In genomic region chr11:94675788-94676187, GRCh38 we compare ENCODE assay signal across 21 cellular contexts.
"Had no signal": no experiment of that assay in that cellular context is flagged by ENCODE, and none has a peak within 500 bp of the region (broad histone marks: within the 10 kb centered on the region; RNA-seq: fewer than 3 reads in every experiment).

No MANE protein-coding gene starts in this region.

- H3K27me3 Mint-ChIP-seq: activated CD8-positive, alpha-beta memory T cell treated with anti-CD3 and anti-CD28 coated beads, Interleukin-2, amount 10 ng/mL, durations not matched to agents 7 days and 5 days; dendritic cell treated with granulocyte-macrophage colony-stimulating factor and Interleukin-4, amounts not matched to agents 40 ng/mL and 50 ng/mL, for 4 days had no signal

- ATAC-seq: activated CD8-positive, alpha-beta memory T cell treated with anti-CD3 and anti-CD28 coated beads, Interleukin-2, amount 10 ng/mL, durations not matched to agents 7 days and 5 days; activated CD8-positive, alpha-beta T cell treated with anti-CD3 and anti-CD28 coated beads for 36 hours; body of pancreas; left ventricle myocardium superior; natural killer cell; stimulated activated naive CD8-positive, alpha-beta T cell treated with anti-CD3 and anti-CD28 coated beads, Interleukin-15, Interleukin-2, amounts not matched to agents 100 U/mL and 50 U/mL, for 24 hours had no signal

- H3K4me1 Mint-ChIP-seq: activated CD8-positive, alpha-beta memory T cell treated with anti-CD3 and anti-CD28 coated beads, Interleukin-2, amount 10 ng/mL, durations not matched to agents 7 days and 5 days; activated naive CD4-positive, alpha-beta T cell treated with anti-CD3 and anti-CD28 coated beads, Interleukin-2, amount 10 ng/mL, durations not matched to agents 7 days and 5 days; immature natural killer cell; natural killer cell had no signal

- H3K9me3 Mint-ChIP-seq: activated CD8-positive, alpha-beta T cell treated with anti-CD3 and anti-CD28 coated beads for 36 hours; activated naive CD4-positive, alpha-beta T cell treated with anti-CD3 and anti-CD28 coated beads, Interleukin-2, amount 10 ng/mL, durations not matched to agents 7 days and 5 days; natural killer cell had no signal

- H3K27me3 ChIP-seq: body of pancreas, esophagus squamous epithelium, right atrium auricular region, thyroid gland had no signal

- H3K4me1 ChIP-seq: body of pancreas, right atrium auricular region, thyroid gland had no signal

- H3K27ac ChIP-seq: body of pancreas, esophagus squamous epithelium, prostate gland, right atrium auricular region, thyroid gland had no signal

- H3K36me3 Mint-ChIP-seq: activated CD8-positive, alpha-beta memory T cell treated with anti-CD3 and anti-CD28 coated beads, Interleukin-2, amount 10 ng/mL, durations not matched to agents 7 days and 5 days; activated naive CD4-positive, alpha-beta T cell treated with anti-CD3 and anti-CD28 coated beads, Interleukin-2, amount 10 ng/mL, durations not matched to agents 7 days and 5 days; immature natural killer cell; natural killer cell had no signal

- H3K4me3 Mint-ChIP-seq: activated CD8-positive, alpha-beta memory T cell treated with anti-CD3 and anti-CD28 coated beads, Interleukin-2, amount 10 ng/mL, durations not matched to agents 7 days and 5 days; activated CD8-positive, alpha-beta T cell treated with anti-CD3 and anti-CD28 coated beads for 36 hours; activated naive CD4-positive, alpha-beta T cell treated with anti-CD3 and anti-CD28 coated beads, Interleukin-2, amount 10 ng/mL, durations not matched to agents 7 days and 5 days; dendritic cell treated with granulocyte-macrophage colony-stimulating factor and Interleukin-4, amounts not matched to agents 40 ng/mL and 50 ng/mL, for 4 days; immature natural killer cell; natural killer cell had no signal

- H3K9me3 ChIP-seq: body of pancreas, esophagus squamous epithelium, prostate gland, right atrium auricular region, thyroid gland had no signal

- H3K36me3 ChIP-seq: esophagus squamous epithelium, prostate gland, right atrium auricular region, thyroid gland had no signal

- H3K27ac Mint-ChIP-seq: activated CD8-positive, alpha-beta memory T cell treated with anti-CD3 and anti-CD28 coated beads, Interleukin-2, amount 10 ng/mL, durations not matched to agents 7 days and 5 days; activated CD8-positive, alpha-beta T cell treated with anti-CD3 and anti-CD28 coated beads for 36 hours; activated naive CD4-positive, alpha-beta T cell treated with anti-CD3 and anti-CD28 coated beads, Interleukin-2, amount 10 ng/mL, durations not matched to agents 7 days and 5 days; dendritic cell treated with granulocyte-macrophage colony-stimulating factor and Interleukin-4, amounts not matched to agents 40 ng/mL and 50 ng/mL, for 4 days; immature natural killer cell; natural killer cell had no signal

- DNase-seq: activated CD4-positive, alpha-beta T cell treated with anti-CD3 and anti-CD28 coated beads for 48 hours; activated CD8-positive, alpha-beta memory T cell treated with anti-CD3 and anti-CD28 coated beads, Interleukin-2, amount 10 ng/mL, durations not matched to agents 7 days and 5 days; activated CD8-positive, alpha-beta T cell treated with anti-CD3 and anti-CD28 coated beads for 36 hours; activated effector memory CD4-positive, alpha-beta T cell treated with anti-CD3 and anti-CD28 coated beads, Interleukin-2, amount 50 U/mL, for 16 hours; activated naive CD4-positive, alpha-beta T cell treated with anti-CD3 and anti-CD28 coated beads, Interleukin-2, amount 10 ng/mL, durations not matched to agents 7 days and 5 days; activated T-cell treated with anti-CD3 and anti-CD28 coated beads for 4 hours; anterior cingulate cortex; caudate nucleus; effector CD4-positive, alpha-beta T cell; esophagus squamous epithelium; immature natural killer cell; left ventricle myocardium superior; midbrain; natural killer cell; stimulated activated CD4-positive, alpha-beta T cell treated with anti-CD3 and anti-CD28 coated beads, Interleukin-4, amount 100 ng/mL, for 4 hours; stimulated activated naive CD8-positive, alpha-beta T cell treated with anti-CD3 and anti-CD28 coated beads, Interleukin-15, Interleukin-2, amounts not matched to agents 100 U/mL and 50 U/mL, for 24 hours; thyroid gland had no signal

- H3K4me3 ChIP-seq: body of pancreas, esophagus squamous epithelium, prostate gland, right atrium auricular region, thyroid gland had no signal
